In genomic region chr15:101420232-101420631, GRCh38 we compare ENCODE assay signal across 21 cellular contexts.
"Had no signal": no experiment of that assay in that cellular context is flagged by ENCODE, and none has a peak within 500 bp of the region (broad histone marks: within the 10 kb centered on the region; RNA-seq: fewer than 3 reads in every experiment).

No MANE protein-coding gene starts in this region.

- H3K27me3 ChIP-seq: MG63 had no signal

- ATAC-seq: Panc1, PC-3 had no signal

- H3K27ac ChIP-seq: RWPE1 had no signal

- DNase-seq: Karpas-422, KG1, MG63, NCI-H1092, NCI-H1105 treated with DMSO at 0.1 percent for 48 hours, NCI-H1417 treated with DMSO at 0.1 percent for 48 hours, NCI-H146, NCI-H1694 treated with DMSO at 0.1 percent for 48 hours, NCI-H1930, NCI-H2081, NCI-H2107, NCI-H2227 treated with DMSO at 0.1 percent for 48 hours, NCI-H524, NCI-H526 treated with DMSO at 0.1 percent for 48 hours, NCI-H774, PC-3, SHP77, SK-N-SH, SW 1271 had no signal

- H3K9me3 ChIP-seq: MG63, SK-N-SH had no signal

- H3K4me2 ChIP-seq: SK-N-SH had no signal

- H3K4me3 ChIP-seq: MG63 had no signal

- H3K9ac ChIP-seq: SK-N-SH had no signal
